8 cellular contexts compared by ENCODE assay signal in genomic region chr9:72363226-72363625, GRCh38. TPM values are rescaled to one million over a fixed set of nuclear protein-coding genes. Genes with fewer than 3 reads are reported as not detected.
DNase-seq lines count a peak whose midpoint lies in the region; ATAC-seq and TF ChIP-seq lines count a peak whose summit lies in the region.

No MANE protein-coding gene starts in this region.

- no peak for DNase-seq in activated CD4-positive, alpha-beta T cell treated with anti-CD3 and anti-CD28 coated beads, Interleukin-2, amount 10 ng/mL, durations not matched to agents 7 days and 5 days
- DNase-seq in activated CD4-positive, alpha-beta T cell treated with anti-CD3 and anti-CD28 coated beads, Interleukin-2, amount 50 U/mL, for 48 hours: no peak
- no peak for DNase-seq in activated naive CD8-positive, alpha-beta T cell treated with anti-CD3 and anti-CD28 coated beads, Interleukin-2, amount 10 ng/mL, durations not matched to agents 7 days and 5 days
- DNase-seq in testis (no peak), NCI-H1417 treated with DMSO at 0.1 percent for 48 hours (lab: John Stamatoyannopoulos, UW) (no peak), dedifferentiated amniotic fluid mesenchymal stem cell (ENCODE audit: extremely low spot score) (no peak)

- H3K27me3 ChIP-seq in layer of hippocampus (ENCODE audit: control insufficient read depth, insufficient read depth, low read length): no peaks in the 10 kb centered on the region
- H3K27me3 ChIP-seq in testis: no peaks in the 10 kb centered on the region

- no peaks in the 10 kb centered on the region for H3K9me3 ChIP-seq in testis

- intact Hi-C loops in testis (cut with DNase I; ENCODE audit: low total_unique reads): no loop called here

- no peaks in the 10 kb centered on the region for H3K36me3 ChIP-seq in testis (ENCODE audit: low read depth, missing control alignments)

- H3K27me3 Mint-ChIP-seq in activated CD4-positive, alpha-beta T cell treated with anti-CD3 and anti-CD28 coated beads, Interleukin-2, amount 10 ng/mL, durations not matched to agents 7 days and 5 days: no peaks in the 10 kb centered on the region
- H3K27me3 Mint-ChIP-seq in activated naive CD8-positive, alpha-beta T cell treated with anti-CD3 and anti-CD28 coated beads, Interleukin-2, amount 10 ng/mL, durations not matched to agents 7 days and 5 days: no peaks in the 10 kb centered on the region

- no peak for TF ChIP-seq CTCF in testis (IDR thresholded peaks at IDR 0.05)

- 2 to 6% methylated on average over 2 of the region's 2 CpGs for WGBS in testis, 2 donors

- TF ChIP-seq POLR2A in testis (IDR thresholded peaks at IDR 0.05): no peak

- peak overlapping the region; percentile 100 for H3K27ac ChIP-seq in layer of hippocampus (ENCODE audit: low read depth, low read length)
- peak overlapping the region; percentile 100 for H3K27ac ChIP-seq in testis

- peaks cover 32% of the 10 kb centered on the region for H3K36me3 Mint-ChIP-seq in activated CD4-positive, alpha-beta T cell treated with anti-CD3 and anti-CD28 coated beads, Interleukin-2, amount 10 ng/mL, durations not matched to agents 7 days and 5 days (ENCODE audit: low read depth)
- H3K36me3 Mint-ChIP-seq in activated naive CD8-positive, alpha-beta T cell treated with anti-CD3 and anti-CD28 coated beads, Interleukin-2, amount 10 ng/mL, durations not matched to agents 7 days and 5 days: peaks cover 18% of the 10 kb centered on the region

- peak overlapping the region; percentile 92 to 97 for H3K4me3 ChIP-seq in testis

- peaks cover 27% of the 10 kb centered on the region for H3K4me1 ChIP-seq in testis

- H3K9me3 Mint-ChIP-seq in activated CD4-positive, alpha-beta T cell treated with anti-CD3 and anti-CD28 coated beads, Interleukin-2, amount 10 ng/mL, durations not matched to agents 7 days and 5 days: no peaks in the 10 kb centered on the region
- H3K9me3 Mint-ChIP-seq in activated naive CD8-positive, alpha-beta T cell treated with anti-CD3 and anti-CD28 coated beads, Interleukin-2, amount 10 ng/mL, durations not matched to agents 7 days and 5 days: no peaks in the 10 kb centered on the region

- peaks cover 57% of the 10 kb centered on the region for H3K4me1 Mint-ChIP-seq in activated CD4-positive, alpha-beta T cell treated with anti-CD3 and anti-CD28 coated beads, Interleukin-2, amount 10 ng/mL, durations not matched to agents 7 days and 5 days
- H3K4me1 Mint-ChIP-seq in activated naive CD8-positive, alpha-beta T cell treated with anti-CD3 and anti-CD28 coated beads, Interleukin-2, amount 10 ng/mL, durations not matched to agents 7 days and 5 days: peaks cover 34% of the 10 kb centered on the region

- POLR2A ChIA-PET in activated CD4-positive, alpha-beta T cell treated with anti-CD3 and anti-CD28 coated beads, Interleukin-2, amount 10 ng/mL, durations not matched to agents 7 days and 5 days (lab: Charles Lee): interaction anchor here (0.8 to 1.4 kb wide), 2 partner anchors 80 to 146 kb away, joined by 3 to 5 read pairs; no protein-coding TSS in a partner anchor
- POLR2A ChIA-PET in activated naive CD8-positive, alpha-beta T cell treated with anti-CD3 and anti-CD28 coated beads, Interleukin-2, amount 10 ng/mL, durations not matched to agents 7 days and 5 days (lab: Charles Lee): no interaction called here

- peak overlapping the region; percentile 96 for H3K27ac Mint-ChIP-seq in activated CD4-positive, alpha-beta T cell treated with anti-CD3 and anti-CD28 coated beads, Interleukin-2, amount 10 ng/mL, durations not matched to agents 7 days and 5 days
- H3K27ac Mint-ChIP-seq in activated naive CD8-positive, alpha-beta T cell treated with anti-CD3 and anti-CD28 coated beads, Interleukin-2, amount 10 ng/mL, durations not matched to agents 7 days and 5 days: peak overlapping the region; percentile 78

- CTCF ChIA-PET in activated CD4-positive, alpha-beta T cell treated with anti-CD3 and anti-CD28 coated beads, Interleukin-2, amount 10 ng/mL, durations not matched to agents 7 days and 5 days (lab: Charles Lee): interaction anchor here (0.6 to 1.6 kb wide), 4 partner anchors 8 to 214 kb away, joined by 3 to 5 read pairs (median 4); no protein-coding TSS in a partner anchor

- no peak for ATAC-seq in activated naive CD8-positive, alpha-beta T cell treated with anti-CD3 and anti-CD28 coated beads, Interleukin-2, amount 10 ng/mL, durations not matched to agents 7 days and 5 days (ENCODE audit: low read depth)
- no peak for ATAC-seq in HG03175 (IDR thresholded peaks at IDR 0.05; ENCODE audit: unreplicated experiment)

- H3K4me3 Mint-ChIP-seq in activated CD4-positive, alpha-beta T cell treated with anti-CD3 and anti-CD28 coated beads, Interleukin-2, amount 10 ng/mL, durations not matched to agents 7 days and 5 days: peak overlapping the region; percentile 94
- H3K4me3 Mint-ChIP-seq in activated naive CD8-positive, alpha-beta T cell treated with anti-CD3 and anti-CD28 coated beads, Interleukin-2, amount 10 ng/mL, durations not matched to agents 7 days and 5 days: peak overlapping the region; percentile 92

RNA-seq across cellular contexts. Expression of gene ZFAND5, which starts 1.8 kb away (rescaled TPM):
- total RNA-seq in activated CD4-positive, alpha-beta T cell treated with anti-CD3 and anti-CD28 coated beads, Interleukin-2, amount 10 ng/mL, durations not matched to agents 7 days and 5 days: 10 to 100 TPM; 59.8 to 80.2 TPM
- 10 to 100 TPM; 83.3 to 83.7 TPM for total RNA-seq in activated naive CD8-positive, alpha-beta T cell treated with anti-CD3 and anti-CD28 coated beads, Interleukin-2, amount 10 ng/mL, durations not matched to agents 7 days and 5 days
- 100 to 1,000 TPM; 313 to 314 TPM for total RNA-seq in testis
- polyA plus RNA-seq in testis (ENCODE audit: insufficient read depth, low read depth, low replicate concordance): 251 TPM
